In genomic region chr11:65132238-65132987, GRCh38 we compare ENCODE assay signal across 1 cellular context.
TF ChIP-seq lines count a peak whose summit lies in the region.

No MANE protein-coding gene starts in this region.

TF ChIP-seq in WTC11, 78 proteins besides CTCF, POLR2A, EP300 and RAD21 (continued from another document):
- TF ChIP-seq MYBL2 (CRISPR knock-in tag; IDR thresholded peaks at IDR 0.05) = no peak
- no peak for TF ChIP-seq JUN (CRISPR knock-in tag; IDR thresholded peaks at IDR 0.05)
- no peak for TF ChIP-seq ZNF425 (CRISPR knock-in tag; conservative IDR thresholded peaks at IDR 0.05)
- no peak for TF ChIP-seq TEAD4 (CRISPR knock-in tag; IDR thresholded peaks at IDR 0.05)
- TF ChIP-seq ZNF232 (CRISPR knock-in tag; IDR thresholded peaks at IDR 0.05) = no peak
- TF ChIP-seq RORB (CRISPR knock-in tag; IDR thresholded peaks at IDR 0.05) = no peak
- no peak for TF ChIP-seq ESRRA (CRISPR knock-in tag; IDR thresholded peaks at IDR 0.05; ENCODE audit: borderline replicate concordance)
- no peak for TF ChIP-seq MXD4 (CRISPR knock-in tag; IDR thresholded peaks at IDR 0.05; ENCODE audit: borderline replicate concordance)
- TF ChIP-seq IRF1 (CRISPR knock-in tag; IDR thresholded peaks at IDR 0.05) = no peak
